ENCODE assay signal across 17 cellular contexts in the genomic region with DNA sequence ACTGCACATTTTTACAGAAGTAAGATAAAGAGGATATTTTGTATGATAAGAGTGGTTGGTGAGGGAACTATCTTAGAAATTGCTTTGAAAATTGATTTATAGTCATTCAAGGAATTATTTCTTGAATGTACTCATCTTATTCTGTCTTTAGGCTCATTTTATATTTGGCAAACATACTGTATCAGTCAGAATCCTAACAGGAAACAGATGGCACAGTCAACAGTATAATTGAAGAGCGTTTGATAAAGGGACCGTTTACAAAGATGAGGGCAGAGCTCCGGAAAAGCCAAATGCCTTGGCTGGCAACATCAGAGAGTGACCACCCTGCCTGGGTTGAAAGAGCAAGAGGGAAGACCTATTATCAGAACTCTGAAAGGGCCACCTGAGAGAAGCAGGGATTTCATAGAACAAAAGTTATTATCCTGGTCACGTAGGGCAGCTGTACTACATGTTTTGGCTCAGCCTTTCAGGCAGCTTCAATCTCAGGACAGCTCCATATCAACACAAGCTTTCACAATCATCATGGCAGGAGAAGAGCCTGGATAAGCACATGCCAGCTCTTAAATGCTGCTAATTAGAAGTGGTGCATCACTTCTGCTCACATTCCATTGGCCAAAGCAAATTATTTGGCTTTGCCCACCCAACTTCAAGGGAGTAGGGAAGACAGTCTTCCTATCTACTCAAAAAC. TPM values are rescaled to one million over a fixed set of nuclear protein-coding genes. Genes with fewer than 3 reads are reported as not detected.
A peak's percentile ranks its signal among the peaks of the same experiment; 100 is the strongest.
DNase-seq lines count a peak whose midpoint lies in the region; ATAC-seq lines count a peak whose summit lies in the region.
"Had no signal": no experiment of that assay in that cellular context is flagged by ENCODE, and none has a peak within 500 bp of the region (broad histone marks: within the 10 kb centered on the region; RNA-seq: fewer than 3 reads in every experiment).

No MANE protein-coding gene starts in this region.

- ATAC-seq in GM19023 (IDR thresholded peaks at IDR 0.05; ENCODE audit: unreplicated experiment), result no peak
- ATAC-seq: CD8-positive, alpha-beta T cell; naive thymus-derived CD8-positive, alpha-beta T cell had no signal

- DNase-seq in A172 (ENCODE audit: low spot score) (peak; percentile 13), EH (ENCODE audit: low read depth) (peak; percentile 12), NCI-H2227 treated with DMSO at 0.1 percent for 48 hours (lab: John Stamatoyannopoulos, UW) (peak; percentile 16), dermis blood vessel endothelial cell (peak; percentile 26), foreskin melanocyte (no peak), SHP77 treated with DMSO at 0.1 percent for 48 hours (lab: John Stamatoyannopoulos, UW) (no peak), epidermal melanocyte (ENCODE audit: insufficient read length, low spot score) (no peak)
- DNase-seq: caudate nucleus; CD8-positive, alpha-beta T cell; KG1; mammary epithelial cell; naive thymus-derived CD8-positive, alpha-beta T cell; NCI-H1105; ovary; stimulated activated CD4-positive, alpha-beta T cell treated with anti-CD3 and anti-CD28 coated beads, Interleukin-2, amount 100 ng/mL, for 24 hours; upper lobe of left lung had no signal

RNA-seq across cellular contexts. Expression of gene ARL15, which starts 47.1 kb away (rescaled TPM):
- total RNA-seq in A172 (2014; rRNA removed; shearing (Covaris generic)), result 28.3 and 29.7 TPM in 2 replicates
- 70.6 and 82.2 TPM in 2 replicates for total RNA-seq in dermis blood vessel endothelial cell

Comparison
In these comparisons a context has a peak if more than half of its experiments do, and no peak if none do; other contexts are left out.
1. DNase-seq: peak in A172 (single experiment), EH (single experiment), NCI-H2227 treated with DMSO at 0.1 percent for 48 hours (single experiment) and dermis blood vessel endothelial cell (single experiment); none in foreskin melanocyte (single experiment), SHP77 treated with DMSO at 0.1 percent for 48 hours (single experiment) and epidermal melanocyte (single experiment).